Comparison of ENCODE assay signal across 16 cellular contexts in the genomic region with DNA sequence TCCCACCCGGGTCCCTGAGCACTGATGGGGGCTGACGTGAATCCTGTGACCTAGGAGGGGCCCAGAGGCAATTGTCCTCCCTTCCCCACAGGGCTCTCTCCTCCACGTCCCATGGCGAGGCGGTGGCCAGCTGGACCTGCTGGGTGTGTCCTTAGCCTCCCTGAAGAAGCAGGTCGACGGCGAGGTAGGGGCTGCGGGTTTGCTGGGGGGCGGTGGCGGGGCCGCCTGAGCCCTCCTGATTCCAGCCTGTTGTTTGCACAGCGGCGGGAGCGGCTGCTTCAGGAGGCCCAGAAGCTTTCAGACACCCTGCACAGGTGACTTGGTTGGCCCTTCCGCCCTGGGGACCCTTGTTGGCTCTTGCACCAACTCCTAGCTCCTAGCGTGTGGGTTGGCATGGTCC. TPM values are rescaled to one million over a fixed set of nuclear protein-coding genes. Genes with fewer than 3 reads are reported as not detected.
DNase-seq lines count a peak whose midpoint lies in the region; ATAC-seq and TF ChIP-seq lines count a peak whose summit lies in the region.
"Had no signal": no experiment of that assay in that cellular context is flagged by ENCODE, and none has a peak within 500 bp of the region (broad histone marks: within the 10 kb centered on the region; RNA-seq: fewer than 3 reads in every experiment).

No MANE protein-coding gene starts in this region.

- H3K27me3 Mint-ChIP-seq in CD4-positive, alpha-beta T cell: no peaks in the 10 kb centered on the region
- H3K27me3 Mint-ChIP-seq in activated CD8-positive, alpha-beta T cell treated with anti-CD3 and anti-CD28 coated beads, Interleukin-2, amount 10 ng/mL, durations not matched to agents 7 days and 5 days (ENCODE audit: low read depth): no peaks in the 10 kb centered on the region
- no peaks in the 10 kb centered on the region for H3K27me3 Mint-ChIP-seq in natural killer cell (ENCODE audit: low read depth in 2 of 2)

- POLR2A ChIA-PET in CD4-positive, alpha-beta T cell (lab: Charles Lee): no interaction called here
- POLR2A ChIA-PET in activated CD8-positive, alpha-beta T cell treated with anti-CD3 and anti-CD28 coated beads, Interleukin-2, amount 10 ng/mL, durations not matched to agents 7 days and 5 days (lab: Charles Lee): interaction anchor here (0.7 kb wide), 1 partner anchor 17 kb away, joined by 3 read pairs; no protein-coding TSS in a partner anchor

- H3K27ac ChIP-seq in CD4-positive, alpha-beta T cell (ENCODE audit: low read depth, low read length): no peak overlapping the region
- no peak overlapping the region for H3K27ac ChIP-seq in DOHH2 (ENCODE audit: low read depth, low read length)
- H3K27ac ChIP-seq: colonic mucosa, esophagus muscularis mucosa, parathyroid adenoma, SJSA1, suprapubic skin had no signal

- no peaks in the 10 kb centered on the region for H3K9me3 ChIP-seq in CD4-positive, alpha-beta T cell (ENCODE audit: control insufficient read depth, low read length)
- H3K9me3 ChIP-seq in DOHH2 (ENCODE audit: control insufficient read depth, insufficient read depth, low read length): no peaks in the 10 kb centered on the region
- H3K9me3 ChIP-seq: colonic mucosa, esophagus muscularis mucosa, suprapubic skin had no signal

- DNase-seq in CD4-positive, alpha-beta T cell: no peak
- DNase-seq in activated CD8-positive, alpha-beta T cell treated with anti-CD3 and anti-CD28 coated beads, Interleukin-2, amount 10 ng/mL, durations not matched to agents 7 days and 5 days: no peak
- DNase-seq in natural killer cell: no peak
- DNase-seq: activated CD8-positive, alpha-beta memory T cell treated with anti-CD3 and anti-CD28 coated beads, Interleukin-2, amount 50 U/mL, for 4 hours; anterior cingulate cortex; colonic mucosa; islet precursor cell had no signal

- TF ChIP-seq CTCF in CD4-positive, alpha-beta T cell (IDR thresholded peaks at IDR 0.05): no peak
- no peak for TF ChIP-seq CTCF in DOHH2 (IDR thresholded peaks at IDR 0.05; ENCODE audit: low read depth, low read length, poor library complexity, severe bottlenecking)
- no peak for TF ChIP-seq CTCF in natural killer cell (IDR thresholded peaks at IDR 0.05)

- no peak overlapping the region for H3K4me3 ChIP-seq in DOHH2 (ENCODE audit: low read length)
- H3K4me3 ChIP-seq: colonic mucosa, esophagus muscularis mucosa, suprapubic skin had no signal

- CTCF ChIA-PET in CD4-positive, alpha-beta T cell (lab: Charles Lee): no interaction called here
- CTCF ChIA-PET in activated CD8-positive, alpha-beta T cell treated with anti-CD3 and anti-CD28 coated beads, Interleukin-2, amount 10 ng/mL, durations not matched to agents 7 days and 5 days (lab: Charles Lee): interaction anchor here (1.1 kb wide), 1 partner anchor 78 kb away, joined by 3 read pairs; no protein-coding TSS in a partner anchor

- peaks cover 17% of the 10 kb centered on the region for H3K4me1 ChIP-seq in DOHH2 (ENCODE audit: control insufficient read depth, low read length)

- no peak overlapping the region for H3K27ac Mint-ChIP-seq in CD4-positive, alpha-beta T cell
- H3K27ac Mint-ChIP-seq in activated CD8-positive, alpha-beta T cell treated with anti-CD3 and anti-CD28 coated beads, Interleukin-2, amount 10 ng/mL, durations not matched to agents 7 days and 5 days: peak overlapping the region; percentile 25
- peak overlapping the region in 1 of 2 donors; percentile 59 for H3K27ac Mint-ChIP-seq in natural killer cell

- H3K79me2 ChIP-seq in DOHH2 (ENCODE audit: control insufficient read depth, low read length): peaks cover 54% of the 10 kb centered on the region
- H3K79me2 ChIP-seq: parathyroid adenoma had no signal

- peak overlapping the region; percentile 90; the same call in 1 of the 2 replicates for H3K4me2 ChIP-seq in DOHH2 (ENCODE audit: low read length)

- intact Hi-C loops in CD4-positive, alpha-beta T cell (cut with DNase I, micrococcal nuclease): no loop called here
- intact Hi-C loops in natural killer cell (cut with micrococcal nuclease): no loop called here

- peaks cover 63% of the 10 kb centered on the region for H3K36me3 ChIP-seq in DOHH2 (ENCODE audit: control insufficient read depth, low read length)

- no peak for ATAC-seq in CD4-positive, alpha-beta T cell (ENCODE audit: poor library complexity)
- ATAC-seq in activated CD8-positive, alpha-beta T cell treated with anti-CD3 and anti-CD28 coated beads, Interleukin-2, amount 10 ng/mL, durations not matched to agents 7 days and 5 days: no peak
- ATAC-seq in natural killer cell: no peak
- ATAC-seq in GM21576 (IDR thresholded peaks at IDR 0.05; ENCODE audit: unreplicated experiment): no peak
- ATAC-seq in HG03175 (IDR thresholded peaks at IDR 0.05; ENCODE audit: unreplicated experiment): no peak
- no peak for ATAC-seq in GM18858 (IDR thresholded peaks at IDR 0.05; ENCODE audit: unreplicated experiment)

- no peaks in the 10 kb centered on the region for H3K27me3 ChIP-seq in CD4-positive, alpha-beta T cell (ENCODE audit: control insufficient read depth, insufficient read depth, low read length)
- no peaks in the 10 kb centered on the region for H3K27me3 ChIP-seq in DOHH2 (ENCODE audit: control insufficient read depth, low read length)
- H3K27me3 ChIP-seq: colonic mucosa, esophagus muscularis mucosa, SJSA1, suprapubic skin had no signal

- H3K4me1 Mint-ChIP-seq in CD4-positive, alpha-beta T cell (ENCODE audit: low read depth): no peaks in the 10 kb centered on the region
- H3K4me1 Mint-ChIP-seq in activated CD8-positive, alpha-beta T cell treated with anti-CD3 and anti-CD28 coated beads, Interleukin-2, amount 10 ng/mL, durations not matched to agents 7 days and 5 days (ENCODE audit: low read depth): peaks cover 20% of the 10 kb centered on the region
- peaks cover 0 to 5% of the 10 kb centered on the region in 2 donors for H3K4me1 Mint-ChIP-seq in natural killer cell

- H3K36me3 Mint-ChIP-seq in CD4-positive, alpha-beta T cell (ENCODE audit: low read depth): peaks cover 3% of the 10 kb centered on the region
- H3K36me3 Mint-ChIP-seq in activated CD8-positive, alpha-beta T cell treated with anti-CD3 and anti-CD28 coated beads, Interleukin-2, amount 10 ng/mL, durations not matched to agents 7 days and 5 days (ENCODE audit: low read depth): peaks cover 15% of the 10 kb centered on the region
- H3K36me3 Mint-ChIP-seq in natural killer cell: no peaks in the 10 kb centered on the region

- no peaks in the 10 kb centered on the region for H3F3A ChIP-seq in DOHH2 (ENCODE audit: control insufficient read depth, insufficient read depth)

- H4K20me1 ChIP-seq in DOHH2 (ENCODE audit: control insufficient read depth, insufficient read depth, low read depth, low read length): no peaks in the 10 kb centered on the region; the same call in 1 of the 2 replicates

- H3K4me3 Mint-ChIP-seq in CD4-positive, alpha-beta T cell: peak overlapping the region; percentile 78
- H3K4me3 Mint-ChIP-seq in activated CD8-positive, alpha-beta T cell treated with anti-CD3 and anti-CD28 coated beads, Interleukin-2, amount 10 ng/mL, durations not matched to agents 7 days and 5 days: peak overlapping the region; percentile 79
- peak overlapping the region; percentile 63 for H3K4me3 Mint-ChIP-seq in natural killer cell

- H3K9me2 ChIP-seq in DOHH2 (replicated peaks; ENCODE audit: control insufficient read depth, low read length): no peaks in the 10 kb centered on the region

- H3K9me3 Mint-ChIP-seq in CD4-positive, alpha-beta T cell: no peaks in the 10 kb centered on the region
- H3K9me3 Mint-ChIP-seq in activated CD8-positive, alpha-beta T cell treated with anti-CD3 and anti-CD28 coated beads, Interleukin-2, amount 10 ng/mL, durations not matched to agents 7 days and 5 days (ENCODE audit: insufficient read depth): no peaks in the 10 kb centered on the region
- no peaks in the 10 kb centered on the region for H3K9me3 Mint-ChIP-seq in natural killer cell

RNA-seq across cellular contexts. Expression of a gene that starts 1.7 kb away (rescaled TPM):
- total RNA-seq in CD4-positive, alpha-beta T cell: 10 to 100 TPM; 30.7 to 31.1 TPM
- total RNA-seq in activated CD8-positive, alpha-beta T cell treated with anti-CD3 and anti-CD28 coated beads, Interleukin-2, amount 10 ng/mL, durations not matched to agents 7 days and 5 days: 100 to 1,000 TPM; 102 to 126 TPM
- 10 to 100 TPM; 26.7 to 52.4 (median 40.5) TPM for total RNA-seq in natural killer cell

RNA-seq across cellular contexts. Expression of a gene that starts 1.9 kb away (rescaled TPM):
- total RNA-seq in CD4-positive, alpha-beta T cell: 10 to 100 TPM; 12.8 to 15.0 TPM
- total RNA-seq in activated CD8-positive, alpha-beta T cell treated with anti-CD3 and anti-CD28 coated beads, Interleukin-2, amount 10 ng/mL, durations not matched to agents 7 days and 5 days: 10 to 100 TPM; 25.9 to 30.1 TPM
- 10 to 100 TPM; 20.8 to 31.7 (median 29.6) TPM for total RNA-seq in natural killer cell

RNA-seq across cellular contexts. Expression of a gene that starts 10.4 kb away (rescaled TPM):
- total RNA-seq in CD4-positive, alpha-beta T cell: not detected
- not detected for total RNA-seq in activated CD8-positive, alpha-beta T cell treated with anti-CD3 and anti-CD28 coated beads, Interleukin-2, amount 10 ng/mL, durations not matched to agents 7 days and 5 days
- total RNA-seq in natural killer cell: not detected
- total RNA-seq: esophagus muscularis mucosa, LHCN-M2, SJSA1, suprapubic skin had no signal

RNA-seq across cellular contexts. Expression of a gene that starts 29.6 kb away (rescaled TPM):
- total RNA-seq in CD4-positive, alpha-beta T cell: not detected
- not detected for total RNA-seq in activated CD8-positive, alpha-beta T cell treated with anti-CD3 and anti-CD28 coated beads, Interleukin-2, amount 10 ng/mL, durations not matched to agents 7 days and 5 days
- total RNA-seq in natural killer cell: not detected
- total RNA-seq: LHCN-M2, SJSA1 had no signal

RNA-seq across cellular contexts. Expression of a gene that starts 49.3 kb away (rescaled TPM):
- total RNA-seq in CD4-positive, alpha-beta T cell: 10 to 100 TPM; 33.3 to 38.2 TPM
- 10 to 100 TPM; 24.9 to 32.4 TPM for total RNA-seq in activated CD8-positive, alpha-beta T cell treated with anti-CD3 and anti-CD28 coated beads, Interleukin-2, amount 10 ng/mL, durations not matched to agents 7 days and 5 days
- 10 to 100 TPM; 36.9 to 39.8 (median 37.5) TPM for total RNA-seq in natural killer cell
